In the genomic region with DNA sequence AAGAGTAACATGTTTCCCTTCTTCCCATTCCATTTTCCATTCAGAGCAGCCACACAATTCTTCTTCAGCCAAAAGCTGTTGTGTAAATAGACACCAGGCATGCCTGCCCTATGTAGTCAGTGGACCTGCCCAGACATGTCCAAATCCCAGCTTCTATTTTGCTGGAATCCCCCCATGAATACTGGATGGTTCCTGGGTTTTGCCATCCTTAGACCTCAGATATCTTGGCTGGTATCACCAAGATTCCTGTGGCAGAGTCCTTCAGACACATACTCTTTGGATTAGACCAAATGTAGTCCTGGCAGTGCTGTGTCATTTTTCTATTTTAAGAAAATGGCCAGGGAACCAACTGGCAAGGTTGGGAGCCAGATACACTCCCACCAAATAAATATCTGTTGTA, we compare ENCODE assay signal across 15 cellular contexts. TPM values are rescaled to one million over a fixed set of nuclear protein-coding genes. Genes with fewer than 3 reads are reported as not detected.
DNase-seq lines count a peak whose midpoint lies in the region; ATAC-seq and TF ChIP-seq lines count a peak whose summit lies in the region.
"Had no signal": no experiment of that assay in that cellular context is flagged by ENCODE, and none has a peak within 500 bp of the region (broad histone marks: within the 10 kb centered on the region; RNA-seq: fewer than 3 reads in every experiment).

No MANE protein-coding gene starts in this region.

- H3K36me3 Mint-ChIP-seq in WTC11: peaks cover 8% of the 10 kb centered on the region; the same call in 1 of the 2 replicates
- H3K36me3 Mint-ChIP-seq in activated CD4-positive, alpha-beta memory T cell treated with anti-CD3 and anti-CD28 coated beads for 36 hours: no peaks in the 10 kb centered on the region
- H3K36me3 Mint-ChIP-seq: activated naive CD4-positive, alpha-beta T cell treated with anti-CD3 and anti-CD28 coated beads, Interleukin-2, amount 50 U/mL, for 24 hours had no signal

- H3K27ac Mint-ChIP-seq in WTC11: peak overlapping the region; percentile 57; the same call in 1 of the 2 replicates
- H3K27ac Mint-ChIP-seq in activated CD4-positive, alpha-beta memory T cell treated with anti-CD3 and anti-CD28 coated beads for 36 hours: no peak overlapping the region
- H3K27ac Mint-ChIP-seq: activated naive CD4-positive, alpha-beta T cell treated with anti-CD3 and anti-CD28 coated beads, Interleukin-2, amount 50 U/mL, for 24 hours; effector memory CD8-positive, alpha-beta T cell had no signal

- no peak overlapping the region for H3K4me3 Mint-ChIP-seq in WTC11
- H3K4me3 Mint-ChIP-seq in activated CD4-positive, alpha-beta memory T cell treated with anti-CD3 and anti-CD28 coated beads for 36 hours: no peak overlapping the region
- H3K4me3 Mint-ChIP-seq: activated naive CD4-positive, alpha-beta T cell treated with anti-CD3 and anti-CD28 coated beads, Interleukin-2, amount 50 U/mL, for 24 hours; effector memory CD8-positive, alpha-beta T cell had no signal

- H3K27me3 Mint-ChIP-seq in WTC11 (ENCODE audit: low read depth): no peaks in the 10 kb centered on the region; the same call in 1 of the 2 replicates
- peaks cover 29% of the 10 kb centered on the region for H3K27me3 Mint-ChIP-seq in activated CD4-positive, alpha-beta memory T cell treated with anti-CD3 and anti-CD28 coated beads for 36 hours

- TF ChIP-seq POLR2A in heart left ventricle (IDR thresholded peaks at IDR 0.05): no peak

- CTCF ChIA-PET in WTC11 (lab: Charles Lee): no interaction called here
- CTCF ChIA-PET in activated CD4-positive, alpha-beta memory T cell treated with anti-CD3 and anti-CD28 coated beads for 36 hours (lab: Charles Lee): no interaction called here

- TF ChIP-seq CTCF in heart left ventricle (IDR thresholded peaks at IDR 0.05) (no peak), right atrium auricular region (IDR thresholded peaks at IDR 0.05) (no peak), WTC11 (IDR thresholded peaks at IDR 0.05) (no peak)

- H3K4me3 ChIP-seq in heart left ventricle (no peak overlapping the region), right atrium auricular region (no peak overlapping the region)
- H3K4me3 ChIP-seq: upper lobe of right lung had no signal

- intact Hi-C loops in heart left ventricle (cut with DNase I): no loop called here
- intact Hi-C loops in left cardiac atrium (cut with DNase I): no loop called here
- intact Hi-C loops in activated CD4-positive, alpha-beta memory T cell treated with anti-CD3 and anti-CD28 coated beads for 36 hours (cut with micrococcal nuclease): no loop called here

- peaks cover 4% of the 10 kb centered on the region for H3K4me1 Mint-ChIP-seq in WTC11
- no peaks in the 10 kb centered on the region for H3K4me1 Mint-ChIP-seq in activated CD4-positive, alpha-beta memory T cell treated with anti-CD3 and anti-CD28 coated beads for 36 hours (ENCODE audit: low read depth)
- H3K4me1 Mint-ChIP-seq: activated naive CD4-positive, alpha-beta T cell treated with anti-CD3 and anti-CD28 coated beads, Interleukin-2, amount 50 U/mL, for 24 hours had no signal

- POLR2A ChIA-PET in WTC11 (lab: Charles Lee): no interaction called here
- POLR2A ChIA-PET in activated CD4-positive, alpha-beta memory T cell treated with anti-CD3 and anti-CD28 coated beads for 36 hours (lab: Charles Lee): no interaction called here

- H3K27me3 ChIP-seq in heart left ventricle (peaks cover 0 to 3% (median 0%) of the 10 kb centered on the region in 9 donors), right atrium auricular region (no peaks in the 10 kb centered on the region)
- H3K27me3 ChIP-seq: upper lobe of right lung had no signal

- H3K27ac ChIP-seq in heart left ventricle: peak overlapping the region in 2 of 12 donors; percentile 12 to 16
- no peak overlapping the region for H3K27ac ChIP-seq in right atrium auricular region
- H3K27ac ChIP-seq: C4-2B, upper lobe of right lung had no signal

- H3K9me3 ChIP-seq in heart left ventricle: peaks cover 0 to 4% (median 0%) of the 10 kb centered on the region in 12 donors
- H3K9me3 ChIP-seq in right atrium auricular region: no peaks in the 10 kb centered on the region
- H3K9me3 ChIP-seq: upper lobe of right lung had no signal

- no peak for DNase-seq in heart left ventricle
- DNase-seq in right atrium auricular region (ENCODE audit: low spot score): no peak
- DNase-seq in WTC11 (ENCODE audit: low spot score): no peak
- DNase-seq in left cardiac atrium: no peak
- peak; percentile 77 for DNase-seq in stromal cell of bone marrow (ENCODE audit: low read depth)
- DNase-seq in activated CD4-positive, alpha-beta memory T cell treated with anti-CD3 and anti-CD28 coated beads for 36 hours: no peak
- DNase-seq: effector memory CD8-positive, alpha-beta T cell; kidney; SHP77 treated with DMSO at 0.1 percent for 48 hours; upper lobe of right lung had no signal

- H3K4me1 ChIP-seq in heart left ventricle (peaks cover 0 to 12% (median 0%) of the 10 kb centered on the region in 12 donors), right atrium auricular region (no peaks in the 10 kb centered on the region)
- H3K4me1 ChIP-seq: upper lobe of right lung had no signal

- H3K36me3 ChIP-seq in heart left ventricle (no peaks in the 10 kb centered on the region), right atrium auricular region (no peaks in the 10 kb centered on the region)
- H3K36me3 ChIP-seq: upper lobe of right lung had no signal

- H3K9me3 Mint-ChIP-seq in WTC11: peaks cover 21% of the 10 kb centered on the region
- H3K9me3 Mint-ChIP-seq in activated CD4-positive, alpha-beta memory T cell treated with anti-CD3 and anti-CD28 coated beads for 36 hours: no peaks in the 10 kb centered on the region
- H3K9me3 Mint-ChIP-seq: activated naive CD4-positive, alpha-beta T cell treated with anti-CD3 and anti-CD28 coated beads, Interleukin-2, amount 50 U/mL, for 24 hours had no signal

- peak; percentile 26 to 86 (median 80) for ATAC-seq in heart left ventricle
- ATAC-seq in WTC11: no peak
- ATAC-seq in left cardiac atrium: peak; percentile 12 to 57
- ATAC-seq in HG03354 (IDR thresholded peaks at IDR 0.05; ENCODE audit: poor library complexity, severe bottlenecking, unreplicated experiment): no peak
- no peak for ATAC-seq in GM19351 (IDR thresholded peaks at IDR 0.05; ENCODE audit: unreplicated experiment)
- ATAC-seq: effector memory CD8-positive, alpha-beta T cell; upper lobe of right lung had no signal

TF ChIP-seq in WTC11, 78 proteins besides CTCF, POLR2A, EP300 and RAD21 (continues in another document):
- TF ChIP-seq TCF7 (CRISPR knock-in tag; IDR thresholded peaks at IDR 0.05; ENCODE audit: low read depth) (no peak), ZNF396 (CRISPR knock-in tag; IDR thresholded peaks at IDR 0.05; ENCODE audit: borderline replicate concordance) (no peak), SOX15 (CRISPR knock-in tag; IDR thresholded peaks at IDR 0.05) (no peak), MXD4 (CRISPR knock-in tag; IDR thresholded peaks at IDR 0.05; ENCODE audit: borderline replicate concordance) (no peak), SP1 (CRISPR knock-in tag; conservative IDR thresholded peaks at IDR 0.05) (no peak), TEAD4 (CRISPR knock-in tag; IDR thresholded peaks at IDR 0.05) (no peak), IRF2 (CRISPR knock-in tag; IDR thresholded peaks at IDR 0.05; ENCODE audit: borderline replicate concordance, low read depth) (no peak)
- TF ChIP-seq, protein P1, sequence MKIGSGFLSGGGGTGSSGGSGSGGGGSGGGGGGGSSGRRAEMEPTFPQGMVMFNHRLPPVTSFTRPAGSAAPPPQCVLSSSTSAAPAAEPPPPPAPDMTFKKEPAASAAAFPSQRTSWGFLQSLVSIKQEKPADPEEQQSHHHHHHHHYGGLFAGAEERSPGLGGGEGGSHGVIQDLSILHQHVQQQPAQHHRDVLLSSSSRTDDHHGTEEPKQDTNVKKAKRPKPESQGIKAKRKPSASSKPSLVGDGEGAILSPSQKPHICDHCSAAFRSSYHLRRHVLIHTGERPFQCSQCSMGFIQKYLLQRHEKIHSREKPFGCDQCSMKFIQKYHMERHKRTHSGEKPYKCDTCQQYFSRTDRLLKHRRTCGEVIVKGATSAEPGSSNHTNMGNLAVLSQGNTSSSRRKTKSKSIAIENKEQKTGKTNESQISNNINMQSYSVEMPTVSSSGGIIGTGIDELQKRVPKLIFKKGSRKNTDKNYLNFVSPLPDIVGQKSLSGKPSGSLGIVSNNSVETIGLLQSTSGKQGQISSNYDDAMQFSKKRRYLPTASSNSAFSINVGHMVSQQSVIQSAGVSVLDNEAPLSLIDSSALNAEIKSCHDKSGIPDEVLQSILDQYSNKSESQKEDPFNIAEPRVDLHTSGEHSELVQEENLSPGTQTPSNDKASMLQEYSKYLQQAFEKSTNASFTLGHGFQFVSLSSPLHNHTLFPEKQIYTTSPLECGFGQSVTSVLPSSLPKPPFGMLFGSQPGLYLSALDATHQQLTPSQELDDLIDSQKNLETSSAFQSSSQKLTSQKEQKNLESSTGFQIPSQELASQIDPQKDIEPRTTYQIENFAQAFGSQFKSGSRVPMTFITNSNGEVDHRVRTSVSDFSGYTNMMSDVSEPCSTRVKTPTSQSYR (CRISPR knock-in tag; IDR thresholded peaks at IDR 0.05): no peak
- TF ChIP-seq, protein P2, sequence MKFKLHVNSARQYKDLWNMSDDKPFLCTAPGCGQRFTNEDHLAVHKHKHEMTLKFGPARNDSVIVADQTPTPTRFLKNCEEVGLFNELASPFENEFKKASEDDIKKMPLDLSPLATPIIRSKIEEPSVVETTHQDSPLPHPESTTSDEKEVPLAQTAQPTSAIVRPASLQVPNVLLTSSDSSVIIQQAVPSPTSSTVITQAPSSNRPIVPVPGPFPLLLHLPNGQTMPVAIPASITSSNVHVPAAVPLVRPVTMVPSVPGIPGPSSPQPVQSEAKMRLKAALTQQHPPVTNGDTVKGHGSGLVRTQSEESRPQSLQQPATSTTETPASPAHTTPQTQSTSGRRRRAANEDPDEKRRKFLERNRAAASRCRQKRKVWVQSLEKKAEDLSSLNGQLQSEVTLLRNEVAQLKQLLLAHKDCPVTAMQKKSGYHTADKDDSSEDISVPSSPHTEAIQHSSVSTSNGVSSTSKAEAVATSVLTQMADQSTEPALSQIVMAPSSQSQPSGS (CRISPR knock-in tag; IDR thresholded peaks at IDR 0.05; ENCODE audit: borderline replicate concordance, low read depth): no peak

RNA-seq across cellular contexts. Expression of a gene that starts 10.3 kb away (rescaled TPM):
- total RNA-seq in heart left ventricle (1 to 10 TPM in 6 of 9 donors, under 1 TPM in 3; 0.50 to 4.8 (median 2.0) TPM), right atrium auricular region (1 to 10 TPM in 1 of 2 donors, under 1 TPM in 1; 0.70 to 1.5 TPM), WTC11 (2021) (11.8 to 12.9 TPM (median 12.8 TPM) in 3 replicates), left cardiac atrium (10 to 100 TPM in 1 of 2 donors, 1 to 10 TPM in 1; 2.0 to 10.5 TPM)
- polyA plus RNA-seq in heart left ventricle: 1 to 10 TPM in 1 of 2 donors, under 1 TPM in 1; 0.22 to 2.8 TPM
- under 1 TPM; 0.36 to 0.65 TPM for total RNA-seq in activated CD4-positive, alpha-beta memory T cell treated with anti-CD3 and anti-CD28 coated beads for 36 hours
- total RNA-seq: HT-29 had no signal

Comparison
In these comparisons a context has a peak if more than half of its experiments do, and no peak if none do; other contexts are left out.
1. ATAC-seq: peak in heart left ventricle (4 of 4) and left cardiac atrium (2 of 2); none in WTC11 (single experiment), HG03354 (single experiment) and GM19351 (single experiment).